Comparison of ENCODE assay signal across 17 cellular contexts in genomic region chr9:15219511-15219910, GRCh38.
DNase-seq lines count a peak whose midpoint lies in the region; ATAC-seq and TF ChIP-seq lines count a peak whose summit lies in the region.
"Had no signal": no experiment of that assay in that cellular context is flagged by ENCODE, and none has a peak within 500 bp of the region (broad histone marks: within the 10 kb centered on the region; RNA-seq: fewer than 3 reads in every experiment).

No MANE protein-coding gene starts in this region.

- ATAC-seq in activated CD8-positive, alpha-beta T cell treated with anti-CD3 and anti-CD28 coated beads, Interleukin-2, amount 10 ng/mL, durations not matched to agents 7 days and 5 days, result no peak
- ATAC-seq in psoas muscle, result no peak

- H3K4ac ChIP-seq in mesendoderm (ENCODE audit: low read depth, low read length), result no peak overlapping the region

- H3K27ac ChIP-seq in effector memory CD4-positive, alpha-beta T cell (ENCODE audit: insufficient read depth, low read length, poor library complexity, severe bottlenecking), result peak overlapping the region; percentile 2
- H3K27ac ChIP-seq in mesendoderm (ENCODE audit: low read depth, low read length), result no peak overlapping the region
- H3K27ac ChIP-seq in vagina, result no peak overlapping the region
- H3K27ac ChIP-seq in psoas muscle, result no peak overlapping the region
- H3K27ac ChIP-seq: HL-60, KMS-11, SJCRH30 had no signal

- H3K4me3 Mint-ChIP-seq in activated CD8-positive, alpha-beta T cell treated with anti-CD3 and anti-CD28 coated beads, Interleukin-2, amount 10 ng/mL, durations not matched to agents 7 days and 5 days, result no peak overlapping the region
- H3K4me3 Mint-ChIP-seq: IgD-negative memory B cell had no signal

- H3K23ac ChIP-seq in mesendoderm (ENCODE audit: low read length), result no peak overlapping the region

- H4K8ac ChIP-seq in mesendoderm (ENCODE audit: low read depth, low read length), result no peak overlapping the region

- H2AK5ac ChIP-seq in mesendoderm (ENCODE audit: low read length), result no peak overlapping the region

- H3K4me2 ChIP-seq in mesendoderm (ENCODE audit: low read length), result no peak overlapping the region
- H3K4me2 ChIP-seq: KMS-11 had no signal

- TF ChIP-seq CTCF in vagina (IDR thresholded peaks at IDR 0.05) (no peak), psoas muscle (IDR thresholded peaks at IDR 0.05) (no peak)

- no peak overlapping the region for H3K56ac ChIP-seq in mesendoderm (ENCODE audit: low read length)

- POLR2A ChIA-PET in activated CD8-positive, alpha-beta T cell treated with anti-CD3 and anti-CD28 coated beads, Interleukin-2, amount 10 ng/mL, durations not matched to agents 7 days and 5 days (lab: Charles Lee), result no interaction called here

- CTCF ChIA-PET in activated CD8-positive, alpha-beta T cell treated with anti-CD3 and anti-CD28 coated beads, Interleukin-2, amount 10 ng/mL, durations not matched to agents 7 days and 5 days (lab: Charles Lee), result interaction anchor here (0.9 to 3.9 kb wide), 3 partner anchors 9 to 12 kb away, joined by 4 to 12 read pairs (median 9); no protein-coding TSS in a partner anchor

- peaks cover 28% of the 10 kb centered on the region for H3K36me3 ChIP-seq in effector memory CD4-positive, alpha-beta T cell (ENCODE audit: control insufficient read depth, insufficient read depth, low read length)
- H3K36me3 ChIP-seq in mesendoderm (ENCODE audit: control insufficient read depth, insufficient read depth, low read length), result no peaks in the 10 kb centered on the region
- no peaks in the 10 kb centered on the region for H3K36me3 ChIP-seq in vagina
- no peaks in the 10 kb centered on the region for H3K36me3 ChIP-seq in psoas muscle (ENCODE audit: insufficient read depth in 1 of 2, low read depth in 1 of 2)
- H3K36me3 ChIP-seq: SJCRH30 had no signal

- intact Hi-C loops in vagina (cut with DNase I), result loop anchor here (10.0 kb wide), 2 partner anchors 65 to 205 kb away; partner anchors contain the start of gene SNAPC3
- intact Hi-C loops in psoas muscle (cut with DNase I), result no loop called here

- DNase-seq in Caki2 (ENCODE audit: low read depth) (peak; percentile 33), mesendoderm (peak; percentile 13), vagina (ENCODE audit: extremely low spot score in 2 of 2) (no peak), iPS-NIHi11 (ENCODE audit: low spot score) (no peak), psoas muscle (no peak)
- DNase-seq in effector memory CD4-positive, alpha-beta T cell, result no peak
- no peak for DNase-seq in activated CD8-positive, alpha-beta T cell treated with anti-CD3 and anti-CD28 coated beads, Interleukin-2, amount 10 ng/mL, durations not matched to agents 7 days and 5 days
- DNase-seq: C1 segment of cervical spinal cord, MM.1S, NCI-H2029, NCI-H446, NCI-H524 treated with DMSO at 0.1 percent for 48 hours, NCI-H774, SJCRH30 had no signal

- no peaks in the 10 kb centered on the region for H3K79me2 ChIP-seq in mesendoderm (ENCODE audit: control insufficient read depth, insufficient read depth, low read length)

- no peaks in the 10 kb centered on the region for H3K9me3 Mint-ChIP-seq in activated CD8-positive, alpha-beta T cell treated with anti-CD3 and anti-CD28 coated beads, Interleukin-2, amount 10 ng/mL, durations not matched to agents 7 days and 5 days (ENCODE audit: insufficient read depth)

- TF ChIP-seq POLR2A in vagina (IDR thresholded peaks at IDR 0.05), result no peak

- H3K4me1 ChIP-seq in effector memory CD4-positive, alpha-beta T cell (ENCODE audit: control insufficient read depth, insufficient read depth, low read length, poor library complexity, severe bottlenecking), result no peaks in the 10 kb centered on the region
- H3K4me1 ChIP-seq in mesendoderm (ENCODE audit: control insufficient read depth, low read depth, low read length) (no peaks in the 10 kb centered on the region), vagina (peaks cover 10% of the 10 kb centered on the region), psoas muscle (no peaks in the 10 kb centered on the region)
- H3K4me1 ChIP-seq: SJCRH30 had no signal

- no peak overlapping the region for H2BK15ac ChIP-seq in mesendoderm (replicated peaks; ENCODE audit: low read depth)

- no CpG with 5 or more reads among the region's 4 CpGs for WGBS in mesendoderm (ENCODE audit: extremely low coverage, insufficient coverage, low lambda C conversion rate)
- 87 to 92% (median 88%) methylated on average over 4 of the region's 4 CpGs for WGBS in psoas muscle, 3 donors

- in situ Hi-C loops in Caki2 (cut with HindIII; ENCODE audit: low pct_unique_long_range_greater_than_20kb, low sequenced_read_pairs), result no loop called here

- no peak overlapping the region for H3K9ac ChIP-seq in mesendoderm (ENCODE audit: low read length)
- H3K9ac ChIP-seq: KMS-11 had no signal

- no peaks in the 10 kb centered on the region for H3K27me3 ChIP-seq in effector memory CD4-positive, alpha-beta T cell (replicated peaks; ENCODE audit: control insufficient read depth, insufficient read depth, low read length, poor library complexity, severe bottlenecking)
- H3K27me3 ChIP-seq in mesendoderm (ENCODE audit: insufficient read depth, low read length, poor library complexity), result no peaks in the 10 kb centered on the region
- H3K27me3 ChIP-seq in vagina, result no peaks in the 10 kb centered on the region
- H3K27me3 ChIP-seq in psoas muscle (ENCODE audit: insufficient read depth in 3 of 3, low read length in 2 of 3), result no peaks in the 10 kb centered on the region
- H3K27me3 ChIP-seq: SJCRH30 had no signal

- H3K36me3 Mint-ChIP-seq in activated CD8-positive, alpha-beta T cell treated with anti-CD3 and anti-CD28 coated beads, Interleukin-2, amount 10 ng/mL, durations not matched to agents 7 days and 5 days (ENCODE audit: low read depth), result peaks cover 14% of the 10 kb centered on the region

- H3K4me1 Mint-ChIP-seq in activated CD8-positive, alpha-beta T cell treated with anti-CD3 and anti-CD28 coated beads, Interleukin-2, amount 10 ng/mL, durations not matched to agents 7 days and 5 days (ENCODE audit: low read depth), result no peaks in the 10 kb centered on the region

- peaks cover 2% of the 10 kb centered on the region for H3K79me1 ChIP-seq in mesendoderm (ENCODE audit: low read length)

- H3K27ac Mint-ChIP-seq in activated CD8-positive, alpha-beta T cell treated with anti-CD3 and anti-CD28 coated beads, Interleukin-2, amount 10 ng/mL, durations not matched to agents 7 days and 5 days, result no peak overlapping the region
- H3K27ac Mint-ChIP-seq: IgD-negative memory B cell had no signal

- no peak overlapping the region for H4K5ac ChIP-seq in mesendoderm (ENCODE audit: low read length)

- no peak overlapping the region for H3K4me3 ChIP-seq in effector memory CD4-positive, alpha-beta T cell (ENCODE audit: insufficient read depth, low read depth, low read length, poor library complexity, severe bottlenecking)
- no peak overlapping the region for H3K4me3 ChIP-seq in mesendoderm (ENCODE audit: low read length)
- no peak overlapping the region for H3K4me3 ChIP-seq in vagina
- H3K4me3 ChIP-seq in psoas muscle, result no peak overlapping the region
- H3K4me3 ChIP-seq: SJCRH30 had no signal

- no peak overlapping the region for H3K18ac ChIP-seq in mesendoderm (ENCODE audit: low read length)

- H3K27me3 Mint-ChIP-seq in activated CD8-positive, alpha-beta T cell treated with anti-CD3 and anti-CD28 coated beads, Interleukin-2, amount 10 ng/mL, durations not matched to agents 7 days and 5 days (ENCODE audit: low read depth), result no peaks in the 10 kb centered on the region
- H3K27me3 Mint-ChIP-seq: IgD-negative memory B cell had no signal

- no peak overlapping the region for H2BK120ac ChIP-seq in mesendoderm (ENCODE audit: low read depth, low read length)

- H2BK5ac ChIP-seq in mesendoderm (ENCODE audit: low read length), result no peak overlapping the region

- H3K9me3 ChIP-seq in effector memory CD4-positive, alpha-beta T cell (ENCODE audit: control insufficient read depth, low read length), result no peaks in the 10 kb centered on the region
- no peaks in the 10 kb centered on the region for H3K9me3 ChIP-seq in vagina
- H3K9me3 ChIP-seq in psoas muscle, result no peaks in the 10 kb centered on the region
- H3K9me3 ChIP-seq: SJCRH30 had no signal

Comparison
In these comparisons a context has a peak if more than half of its experiments do, and no peak if none do; other contexts are left out.
1. DNase-seq: peak in Caki2 (single experiment) and mesendoderm (single experiment); none in effector memory CD4-positive, alpha-beta T cell (0 of 3), vagina (0 of 2), activated CD8-positive, alpha-beta T cell treated with anti-CD3 and anti-CD28 coated beads, Interleukin-2, amount 10 ng/mL, durations not matched to agents 7 days and 5 days (single experiment), iPS-NIHi11 (single experiment) and psoas muscle (0 of 2).